ENCODE assay signal across 22 cellular contexts in genomic region chr2:16223071-16223470, GRCh38.
"Had no signal": no experiment of that assay in that cellular context is flagged by ENCODE, and none has a peak within 500 bp of the region (broad histone marks: within the 10 kb centered on the region; RNA-seq: fewer than 3 reads in every experiment).

No MANE protein-coding gene starts in this region.

- H3K4me3 Mint-ChIP-seq: activated T-cell treated with anti-CD3 and anti-CD28 coated beads, Interleukin-2, amount 50 U/mL, for 72 hours; dendritic cell treated with granulocyte-macrophage colony-stimulating factor and Interleukin-4, amounts not matched to agents 40 ng/mL and 50 ng/mL, for 4 days; effector memory CD8-positive, alpha-beta T cell; stimulated activated naive CD8-positive, alpha-beta T cell treated with anti-CD3 and anti-CD28 coated beads, Interleukin-15, amount 100 ng/mL, for 72 hours had no signal

- H3K4me1 Mint-ChIP-seq: stimulated activated naive CD8-positive, alpha-beta T cell treated with anti-CD3 and anti-CD28 coated beads, Interleukin-15, amount 100 ng/mL, for 72 hours had no signal

- H3K9me3 Mint-ChIP-seq: activated T-cell treated with anti-CD3 and anti-CD28 coated beads, Interleukin-2, amount 50 U/mL, for 72 hours; dendritic cell treated with granulocyte-macrophage colony-stimulating factor and Interleukin-4, amounts not matched to agents 40 ng/mL and 50 ng/mL, for 4 days; stimulated activated naive CD8-positive, alpha-beta T cell treated with anti-CD3 and anti-CD28 coated beads, Interleukin-15, amount 100 ng/mL, for 72 hours had no signal

- H3K27me3 ChIP-seq: ascending aorta, neutrophil, pancreas, upper lobe of left lung had no signal

- H3K36me3 ChIP-seq: ascending aorta, breast epithelium, lower lobe of right lung, neutrophil, pancreas, suprapubic skin, upper lobe of left lung had no signal

- H3K27ac ChIP-seq: ascending aorta, breast epithelium, lower lobe of right lung, neutrophil, pancreas, suprapubic skin, upper lobe of left lung had no signal

- H3K4me3 ChIP-seq: ascending aorta, breast epithelium, lower lobe of right lung, pancreas, smooth muscle cell, suprapubic skin, upper lobe of left lung had no signal

- DNase-seq: activated CD4-positive, alpha-beta T cell treated with anti-CD3 and anti-CD28 coated beads, Interleukin-2, amount 50 U/mL, for 1 hour; activated CD8-positive, alpha-beta memory T cell treated with anti-CD3 and anti-CD28 coated beads, Interleukin-2, amount 50 U/mL, for 4 hours; activated effector memory CD4-positive, alpha-beta T cell treated with anti-CD3 and anti-CD28 coated beads, Interleukin-2, amount 50 U/mL, for 16 hours; activated naive CD4-positive, alpha-beta T cell treated with anti-CD3 and anti-CD28 coated beads, Interleukin-2, amount 50 U/mL, for 16 hours; activated T-cell treated with anti-CD3 and anti-CD28 coated beads, Interleukin-2, amount 50 U/mL, for 72 hours; effector memory CD8-positive, alpha-beta T cell; hippocampal formation; lower lobe of right lung; pancreas; stimulated activated CD4-positive, alpha-beta T cell treated with anti-CD3 and anti-CD28 coated beads, Interleukin-4, amount 100 ng/mL, for 1 hour; stimulated activated naive CD8-positive, alpha-beta T cell treated with anti-CD3 and anti-CD28 coated beads, Interleukin-15, amount 100 ng/mL, for 72 hours; T-helper 1 cell; T1000; upper lobe of left lung had no signal

- H3K9me3 ChIP-seq: ascending aorta, breast epithelium, lower lobe of right lung, neutrophil, pancreas, suprapubic skin, upper lobe of left lung had no signal

- H3K4me1 ChIP-seq: ascending aorta, breast epithelium, lower lobe of right lung, pancreas, upper lobe of left lung had no signal

- H3K27me3 Mint-ChIP-seq: dendritic cell treated with granulocyte-macrophage colony-stimulating factor and Interleukin-4, amounts not matched to agents 40 ng/mL and 50 ng/mL, for 4 days; effector memory CD8-positive, alpha-beta T cell had no signal

- ATAC-seq: activated CD4-positive, CD25-positive, alpha-beta regulatory T cell treated with anti-CD3 and anti-CD28 coated beads, Interleukin-2, amount 50 U/mL, for 24 hours; activated T-cell treated with anti-CD3 and anti-CD28 coated beads, Interleukin-2, amount 50 U/mL, for 72 hours; effector memory CD8-positive, alpha-beta T cell; lower lobe of right lung; pancreas; sciatic nerve had no signal

- H3K27ac Mint-ChIP-seq: activated T-cell treated with anti-CD3 and anti-CD28 coated beads, Interleukin-2, amount 50 U/mL, for 72 hours; dendritic cell treated with granulocyte-macrophage colony-stimulating factor and Interleukin-4, amounts not matched to agents 40 ng/mL and 50 ng/mL, for 4 days; effector memory CD8-positive, alpha-beta T cell had no signal
